7 cellular contexts compared by ENCODE assay signal in the genomic region with DNA sequence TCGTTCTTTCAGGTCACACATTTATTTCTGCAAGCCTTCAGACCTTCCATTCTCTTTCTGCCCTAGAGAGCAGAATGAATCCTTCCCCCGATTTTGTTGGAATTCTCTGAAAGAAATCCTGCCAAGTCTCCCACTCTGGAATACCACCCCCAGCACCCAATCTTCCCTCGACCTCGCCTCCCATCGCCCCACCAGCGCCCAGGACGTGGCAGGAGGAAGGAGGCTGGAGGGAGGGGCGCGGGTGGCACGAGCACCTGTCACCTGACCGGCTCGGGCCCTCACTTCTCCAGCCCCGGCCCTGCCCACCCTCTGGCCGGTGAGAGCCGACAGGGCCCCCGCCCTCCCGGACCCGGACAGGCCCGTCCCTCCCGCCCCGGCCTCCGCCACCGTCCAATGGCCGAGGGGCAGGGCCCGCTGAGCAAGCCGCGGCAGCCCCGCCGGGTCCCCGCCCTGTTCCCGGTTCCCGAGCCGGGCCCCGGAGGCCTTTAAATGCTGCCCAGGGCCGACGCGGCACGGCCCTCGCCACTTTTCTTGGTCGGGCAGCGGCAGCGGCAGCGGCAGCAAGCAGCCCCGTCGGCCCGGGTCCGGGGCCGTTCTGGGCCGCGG. TPM values are rescaled to one million over a fixed set of nuclear protein-coding genes. Genes with fewer than 3 reads are reported as not detected.
DNase-seq lines count a peak whose midpoint lies in the region; TF ChIP-seq lines count a peak whose summit lies in the region.

A gene (plus strand): TSS at position 453 of the 606 bp plus-strand sequence. CDS start 384 bp downstream, outside the sequence.

- no peaks in the 10 kb centered on the region for H3K36me3 ChIP-seq in effector memory CD4-positive, alpha-beta T cell (ENCODE audit: control insufficient read depth, insufficient read depth, low read length)
- H3K36me3 ChIP-seq in suprapubic skin = peaks cover 20% of the 10 kb centered on the region

- DNase-seq in G401 (ENCODE audit: low spot score) (peak; percentile 89), GM20000 (ENCODE audit: low spot score) (peak; percentile 92), HL-60 (ENCODE audit: low read depth in 1 of 2, low spot score in 1 of 2) (peak in 1 of 2 experiments; percentile 18), T-helper 9 cell (peak; percentile 2), lung microvascular endothelial cell (ENCODE audit: low read depth in 2 of 2) (peak; percentile 59 to 77), suprapubic skin (ENCODE audit: low spot score in 2 of 2) (peak; percentile 83 to 85)
- DNase-seq in effector memory CD4-positive, alpha-beta T cell = peak in 1 of 3 donors; percentile 0

- H3K27ac ChIP-seq in HL-60 (replicated peaks) (no peak within 1 kb of the TSS), suprapubic skin (peak within 1 kb of the TSS; percentile 98)
- no peak within 1 kb of the TSS for H3K27ac ChIP-seq in effector memory CD4-positive, alpha-beta T cell (ENCODE audit: insufficient read depth, low read length, poor library complexity, severe bottlenecking)

- 1% methylated on average over 46 of the region's 50 CpGs for WGBS in suprapubic skin

- TF ChIP-seq CTCF in GM20000 (IDR thresholded peaks at IDR 0.05; ENCODE audit: extremely low read depth, missing control alignments) = no peak
- TF ChIP-seq CTCF in HL-60 (IDR thresholded peaks at IDR 0.05; ENCODE audit: insufficient read depth, low read length) = no peak
- no peak for TF ChIP-seq CTCF in suprapubic skin (IDR thresholded peaks at IDR 0.05)

- TF ChIP-seq EP300 in suprapubic skin (IDR thresholded peaks at IDR 0.05) = no peak

- no peaks in the 10 kb centered on the region for H3K9me3 ChIP-seq in effector memory CD4-positive, alpha-beta T cell (ENCODE audit: control insufficient read depth, low read length)
- no peaks in the 10 kb centered on the region for H3K9me3 ChIP-seq in suprapubic skin

- peak in 1 of 2 donors; percentile 54 for TF ChIP-seq POLR2A in suprapubic skin (IDR thresholded peaks at IDR 0.05)

- peaks cover 3% of the 10 kb centered on the region for H3K4me1 ChIP-seq in effector memory CD4-positive, alpha-beta T cell (ENCODE audit: control insufficient read depth, insufficient read depth, low read length, poor library complexity, severe bottlenecking)
- H3K4me1 ChIP-seq in suprapubic skin = peaks cover 25% of the 10 kb centered on the region

- peak within 1 kb of the TSS; percentile 69 for H3K4me3 ChIP-seq in HL-60 (replicated peaks; ENCODE audit: insufficient read depth, low read length)
- peak within 1 kb of the TSS; percentile 63 for H3K4me3 ChIP-seq in effector memory CD4-positive, alpha-beta T cell (ENCODE audit: insufficient read depth, low read depth, low read length, poor library complexity, severe bottlenecking)
- H3K4me3 ChIP-seq in suprapubic skin = peak within 1 kb of the TSS; percentile 84

- in situ Hi-C loops in G401 (cut with HindIII; ENCODE audit: low sequenced_read_pairs) = no loop called here

- no peaks in the 10 kb centered on the region for H3K27me3 ChIP-seq in HL-60 (ENCODE audit: insufficient read depth, poor library complexity, severe bottlenecking)
- H3K27me3 ChIP-seq in effector memory CD4-positive, alpha-beta T cell (replicated peaks; ENCODE audit: control insufficient read depth, insufficient read depth, low read length, poor library complexity, severe bottlenecking) = no peaks in the 10 kb centered on the region
- H3K27me3 ChIP-seq in suprapubic skin = no peaks in the 10 kb centered on the region

RNA-seq across cellular contexts. Expression of the gene that starts here (rescaled TPM):
- 11.6 and 26.8 TPM in 2 replicates for total RNA-seq in G401 (2014; rRNA removed; shearing (Covaris generic))
- total RNA-seq in lung microvascular endothelial cell = 2.4 and 2.6 TPM in 2 replicates
- total RNA-seq in suprapubic skin = 100 to 1,000 TPM in 2 of 4 donors, 10 to 100 TPM in 2; 74.2 to 133 (median 106) TPM
